11 cellular contexts compared by ENCODE assay signal in genomic region chr6:158722176-158722729, GRCh38.
DNase-seq lines count a peak whose midpoint lies in the region; ATAC-seq and TF ChIP-seq lines count a peak whose summit lies in the region.
"Had no signal": no experiment of that assay in that cellular context is flagged by ENCODE, and none has a peak within 500 bp of the region (broad histone marks: within the 10 kb centered on the region; RNA-seq: fewer than 3 reads in every experiment).

No MANE protein-coding gene starts in this region.

- RAD21 ChIA-PET in HCT116 (lab: Charles Lee; ENCODE audit: low non-redundant PET in 1 of 2, low total read pairs in 2 of 2, uncharacterized antibody in 2 of 2, unreplicated experiment in 2 of 2) = no interaction called here

- peak overlapping the region; percentile 51 to 81 for H3K4me3 Mint-ChIP-seq in effector memory CD8-positive, alpha-beta T cell
- no peak overlapping the region for H3K4me3 Mint-ChIP-seq in CD14-positive monocyte

- POLR2A ChIA-PET in HCT116 (lab: Charles Lee) = interaction anchor here (1.3 to 5.7 kb wide), 6 partner anchors 8 to 147 kb away, joined by 3 to 26 read pairs (median 11); no protein-coding TSS in a partner anchor

- ATAC-seq in HCT116 = no peak
- no peak for ATAC-seq in effector memory CD8-positive, alpha-beta T cell (replicated peaks)

- H2AFZ ChIP-seq in HCT116 (ENCODE audit: low read depth, low read length, poor library complexity, severe bottlenecking) = no peak overlapping the region

- H3K36me3 ChIP-seq in BLaER1 = no peaks in the 10 kb centered on the region
- H3K36me3 ChIP-seq in HCT116 (ENCODE audit: control insufficient read depth in 1 of 2, insufficient read depth in 2 of 2, low read length in 2 of 2) = peaks cover 0 to 28% of the 10 kb centered on the region in 2 experiments; a peak in 2 of 4 replicates
- H3K36me3 ChIP-seq in thyroid gland = no peaks in the 10 kb centered on the region

- peaks cover 49% of the 10 kb centered on the region for H3K36me3 Mint-ChIP-seq in effector memory CD8-positive, alpha-beta T cell (ENCODE audit: insufficient read depth)
- peaks cover 53 to 64% of the 10 kb centered on the region in 2 donors for H3K36me3 Mint-ChIP-seq in CD14-positive monocyte

- H3K9me3 ChIP-seq in BLaER1 (no peaks in the 10 kb centered on the region), HCT116 (ENCODE audit: control insufficient read depth in 1 of 2, insufficient read depth in 1 of 2, low read depth in 1 of 2, low read length in 2 of 2) (no peaks in the 10 kb centered on the region), thyroid gland (no peaks in the 10 kb centered on the region)

- no peaks in the 10 kb centered on the region for H3K9me3 Mint-ChIP-seq in effector memory CD8-positive, alpha-beta T cell
- no peaks in the 10 kb centered on the region for H3K9me3 Mint-ChIP-seq in CD14-positive monocyte

- H3K4me1 Mint-ChIP-seq in effector memory CD8-positive, alpha-beta T cell (ENCODE audit: low read depth in 2 of 2) = peaks cover 40 to 43% of the 10 kb centered on the region in 2 donors
- peaks cover 37% of the 10 kb centered on the region for H3K4me1 Mint-ChIP-seq in CD14-positive monocyte

- no peak overlapping the region for H3K9ac ChIP-seq in BLaER1
- H3K9ac ChIP-seq in HCT116 (ENCODE audit: low read length) = peak overlapping the region; percentile 80

- H4K20me1 ChIP-seq in BLaER1 (no peaks in the 10 kb centered on the region), HCT116 (ENCODE audit: insufficient read depth) (no peaks in the 10 kb centered on the region)

- 0 out of 2 replicates have a peak overlapping the region, but pooled peaks have one; percentile 7 for H3K4me2 ChIP-seq in BLaER1
- H3K4me2 ChIP-seq in HCT116 (ENCODE audit: low read length) = peak overlapping the region; percentile 73

- H3K4me1 ChIP-seq in BLaER1 (peaks cover 27% of the 10 kb centered on the region), HCT116 (ENCODE audit: control insufficient read depth in 1 of 2, insufficient read depth in 2 of 2, low read length in 2 of 2) (peaks cover 57 to 94% of the 10 kb centered on the region in 2 experiments), thyroid gland (peaks cover 20 to 31% of the 10 kb centered on the region in 2 donors)

- 28 to 39% methylated on average over 5 of the region's 5 CpGs for WGBS in thyroid gland, 2 donors

- H3K27ac Mint-ChIP-seq in effector memory CD8-positive, alpha-beta T cell = no peak overlapping the region
- peak overlapping the region in 1 of 7 donors; percentile 30 for H3K27ac Mint-ChIP-seq in CD14-positive monocyte

- no peaks in the 10 kb centered on the region for H3K27me3 ChIP-seq in BLaER1
- no peaks in the 10 kb centered on the region for H3K27me3 ChIP-seq in HCT116 (ENCODE audit: insufficient read depth, low read length)
- no peaks in the 10 kb centered on the region for H3K27me3 ChIP-seq in thyroid gland

- H3K27ac ChIP-seq in BLaER1 = no peak overlapping the region
- peak overlapping the region; percentile 97 for H3K27ac ChIP-seq in HCT116 (ENCODE audit: low read depth, low read length)
- peak overlapping the region; percentile 94 to 98 (median 96) for H3K27ac ChIP-seq in thyroid gland
- H3K27ac ChIP-seq: HL-60 had no signal

- no peak for TF ChIP-seq CTCF in HCT116 (IDR thresholded peaks at IDR 0.05 in 2 of 3, conservative IDR thresholded peaks at IDR 0.05 in 1 of 3; ENCODE audit: borderline replicate concordance in 1 of 3, insufficient read depth in 1 of 3, low read depth in 2 of 3, low read length in 2 of 3)
- no peak for TF ChIP-seq CTCF in thyroid gland (IDR thresholded peaks at IDR 0.05)
- no peak for TF ChIP-seq CTCF in CD14-positive monocyte (IDR thresholded peaks at IDR 0.05)

- CTCF ChIA-PET in HCT116 (lab: Charles Lee) = interaction anchor here (1.1 to 2.6 kb wide), 4 partner anchors 8 to 31 kb away, joined by 4 to 16 read pairs (median 8); no protein-coding TSS in a partner anchor

- H3K27me3 Mint-ChIP-seq in effector memory CD8-positive, alpha-beta T cell = no peaks in the 10 kb centered on the region
- H3K27me3 Mint-ChIP-seq in CD14-positive monocyte (ENCODE audit: low read depth in 3 of 3) = peaks cover 0 to 3% (median 2%) of the 10 kb centered on the region in 3 donors
- H3K27me3 Mint-ChIP-seq: CD4-positive, CD25-positive, alpha-beta regulatory T cell had no signal

- DNase-seq in HCT116 (ENCODE audit: low read depth, low spot score) (no peak), thyroid gland (peak; percentile 87 to 88), UCSD-AML1 (lab: John Stamatoyannopoulos, UW; ENCODE audit: unreplicated experiment) (no peak), CD14-positive monocyte (ENCODE audit: low spot score) (no peak)
- no peak for DNase-seq in effector memory CD8-positive, alpha-beta T cell
- DNase-seq: Calu3; CD4-positive, CD25-positive, alpha-beta regulatory T cell; DMS 273 treated with DMSO at 0.1 percent for 48 hours; HCEC 1CT had no signal

- TF ChIP-seq RAD21 in HCT116 (IDR thresholded peaks at IDR 0.05; ENCODE audit: low read depth) = no peak

- no TSS peak for BruUV-seq in HCT116 (replicated peaks; lab: Mats Ljungman, UMichigan)

- no peaks in the 10 kb centered on the region for H3K9me2 ChIP-seq in HCT116 (ENCODE audit: insufficient read depth)

- H3K79me2 ChIP-seq in HCT116 (ENCODE audit: insufficient read depth, low read length) = peaks cover 83% of the 10 kb centered on the region

- no peak overlapping the region for H3K4me3 ChIP-seq in BLaER1
- H3K4me3 ChIP-seq in HCT116 (replicated peaks in 1 of 2; ENCODE audit: low read depth in 1 of 2, low read length in 2 of 2) = no peak overlapping the region
- H3K4me3 ChIP-seq in thyroid gland (replicated peaks in 1 of 3) = no peak overlapping the region

- intact Hi-C loops in HCT116 (cut with micrococcal nuclease) (no loop called here), thyroid gland (cut with DNase I) (no loop called here), CD14-positive monocyte (cut with micrococcal nuclease) (loop anchor here in 1 of 2 donors (5.0 kb wide), 1 partner anchor 35 kb away; no protein-coding TSS in a partner anchor)

- TF ChIP-seq POLR2A in HCT116 (IDR thresholded peaks at IDR 0.05; ENCODE audit: borderline replicate concordance, extremely low read depth, insufficient read depth, insufficient read length) (no peak), thyroid gland (IDR thresholded peaks at IDR 0.05) (peak in 1 of 2 donors; percentile 20)

TF ChIP-seq in HCT116, 20 proteins besides CTCF, POLR2A, EP300 and RAD21:
- TF ChIP-seq JUND (IDR thresholded peaks at IDR 0.05) = no peak
- no peak for TF ChIP-seq SIN3A (IDR thresholded peaks at IDR 0.05; ENCODE audit: low read depth)

Comparison
In these comparisons a context has a peak if more than half of its experiments do, and no peak if none do; other contexts are left out.
1. DNase-seq: peak in thyroid gland (2 of 2); none in HCT116 (single experiment), effector memory CD8-positive, alpha-beta T cell (0 of 3), UCSD-AML1 (single experiment) and CD14-positive monocyte (single experiment).
2. H3K4me3 Mint-ChIP-seq: peak in effector memory CD8-positive, alpha-beta T cell (2 of 2); none in CD14-positive monocyte (0 of 2).